In genomic region chr17:31581491-31581890, GRCh38 we compare ENCODE assay signal across 10 cellular contexts.
DNase-seq lines count a peak whose midpoint lies in the region; ATAC-seq and TF ChIP-seq lines count a peak whose summit lies in the region.
"Had no signal": no experiment of that assay in that cellular context is flagged by ENCODE, and none has a peak within 500 bp of the region (broad histone marks: within the 10 kb centered on the region; RNA-seq: fewer than 3 reads in every experiment).

No MANE protein-coding gene starts in this region.

- peaks cover 46% of the 10 kb centered on the region for H3F3A ChIP-seq in SK-N-SH (replicated peaks; ENCODE audit: insufficient read depth)

- H3K9me2 ChIP-seq in SK-N-SH, result no peaks in the 10 kb centered on the region
- no peaks in the 10 kb centered on the region for H3K9me2 ChIP-seq in OCI-LY7 (ENCODE audit: insufficient read depth, low read length)

- no peaks in the 10 kb centered on the region for H3K27me3 ChIP-seq in BE2C
- no peaks in the 10 kb centered on the region for H3K27me3 ChIP-seq in SK-N-SH (ENCODE audit: insufficient read depth)
- H3K27me3 ChIP-seq in gastroesophageal sphincter, result no peaks in the 10 kb centered on the region

- TF ChIP-seq CTCF in BE2C (IDR thresholded peaks at IDR 0.05; ENCODE audit: low read depth, low read length), result no peak
- no peak for TF ChIP-seq CTCF in SK-N-SH (IDR thresholded peaks at IDR 0.05)
- TF ChIP-seq CTCF in gastroesophageal sphincter (IDR thresholded peaks at IDR 0.05), result no peak
- TF ChIP-seq CTCF in OCI-LY7 (conservative IDR thresholded peaks at IDR 0.05; ENCODE audit: low read length), result no peak

- no peak overlapping the region for H2AFZ ChIP-seq in SK-N-SH (ENCODE audit: low read depth)
- no peak overlapping the region for H2AFZ ChIP-seq in OCI-LY7 (ENCODE audit: low read length)

- WGBS in SK-N-SH (ENCODE audit: low lambda C conversion rate), result 75% methylated on average over 3 of the region's 4 CpGs
- 60% methylated on average over 1 of the region's 4 CpGs; no CpG with 5 or more reads in 1 of the 2 donors for WGBS in gastroesophageal sphincter (ENCODE audit: low coverage in 1 of 2), 2 donors

- no TSS peak for BruUV-seq in OCI-LY7 (replicated peaks; lab: Mats Ljungman, UMichigan)

- TF ChIP-seq EP300 in SK-N-SH (IDR thresholded peaks at IDR 0.05; ENCODE audit: borderline replicate concordance in 1 of 2, low read depth in 1 of 2, low read length in 1 of 2), result no peak
- TF ChIP-seq EP300 in gastroesophageal sphincter (IDR thresholded peaks at IDR 0.05), result no peak

- CTCF ChIA-PET in SK-N-SH (lab: Yijun Ruan, JAX), result interaction anchor here (0.7 to 2.0 kb wide), 3 partner anchors 23 to 365 kb away, joined by 3 to 13 read pairs (median 3); no protein-coding TSS in a partner anchor
- CTCF ChIA-PET in OCI-LY7 (lab: Charles Lee; ENCODE audit: unreplicated experiment), result no interaction called here

- H3K79me2 ChIP-seq in SK-N-SH (ENCODE audit: insufficient read depth) (peaks cover 13% of the 10 kb centered on the region; the same call in 1 of the 2 replicates), OCI-LY7 (ENCODE audit: insufficient read depth, low read depth, low read length) (no peaks in the 10 kb centered on the region)

- intact Hi-C loops in OCI-LY7 (cut with micrococcal nuclease; ENCODE audit: unreplicated experiment), result no loop called here

- no peak for TF ChIP-seq RAD21 in SK-N-SH (IDR thresholded peaks at IDR 0.05; ENCODE audit: low read length)

- H3K9ac ChIP-seq in SK-N-SH, result peak overlapping the region; percentile 71

- 0 out of 2 replicates have a peak overlapping the region, but pooled peaks have one; percentile 23 for H3K4me3 ChIP-seq in BE2C (ENCODE audit: low read depth, low read length)
- peak overlapping the region in 1 of 2 experiments; percentile 24; a peak in 1 of 4 replicates for H3K4me3 ChIP-seq in SK-N-SH (ENCODE audit: low read depth in 2 of 2, low read length in 1 of 2)
- H3K4me3 ChIP-seq in gastroesophageal sphincter, result peak overlapping the region in 1 of 2 donors; percentile 20
- H3K4me3 ChIP-seq in OCI-LY7 (ENCODE audit: low read depth, low read length, poor library complexity, severe bottlenecking), result no peak overlapping the region

- DNase-seq in BE2C (no peak), SK-N-SH (no peak), pons (ENCODE audit: low spot score) (peak; percentile 37), OCI-LY7 (ENCODE audit: low spot score) (no peak)
- no peak for DNase-seq in activated CD8-positive, alpha-beta memory T cell treated with anti-CD3 and anti-CD28 coated beads for 24 hours
- DNase-seq: CD8-positive, alpha-beta T cell; NCI-H1694 had no signal

- POLR2A ChIA-PET in SK-N-SH (lab: Yijun Ruan, JAX), result no interaction called here
- POLR2A ChIA-PET in OCI-LY7 (lab: Charles Lee), result no interaction called here

- no peaks in the 10 kb centered on the region for H3K36me3 ChIP-seq in BE2C
- H3K36me3 ChIP-seq in SK-N-SH (replicated peaks in 1 of 2; ENCODE audit: control insufficient read depth in 1 of 2, insufficient read depth in 2 of 2, low read length in 1 of 2), result peaks cover 3 to 7% of the 10 kb centered on the region in 2 experiments
- peaks cover 0 to 11% of the 10 kb centered on the region in 2 donors for H3K36me3 ChIP-seq in gastroesophageal sphincter
- no peaks in the 10 kb centered on the region for H3K36me3 ChIP-seq in OCI-LY7 (ENCODE audit: insufficient read depth, low read length)

- peak overlapping the region; percentile 79 for H3K4me2 ChIP-seq in SK-N-SH
- no peak overlapping the region for H3K4me2 ChIP-seq in OCI-LY7 (ENCODE audit: low read length)

- peak overlapping the region; percentile 92 to 96 for H3K27ac ChIP-seq in SK-N-SH (ENCODE audit: low read depth in 2 of 2, low read length in 1 of 2)
- H3K27ac ChIP-seq in gastroesophageal sphincter, result peak overlapping the region; percentile 48 to 86 (median 84)
- no peak overlapping the region for H3K27ac ChIP-seq in OCI-LY7 (ENCODE audit: low read depth, low read length, poor library complexity, severe bottlenecking)

- TF ChIP-seq POLR2A in gastroesophageal sphincter (IDR thresholded peaks at IDR 0.05), result no peak

- H3K9me3 ChIP-seq in BE2C, result no peaks in the 10 kb centered on the region
- no peaks in the 10 kb centered on the region for H3K9me3 ChIP-seq in SK-N-SH
- no peaks in the 10 kb centered on the region for H3K9me3 ChIP-seq in gastroesophageal sphincter
- no peaks in the 10 kb centered on the region for H3K9me3 ChIP-seq in OCI-LY7 (ENCODE audit: low read length)

- ATAC-seq in gastroesophageal sphincter, result peak; percentile 31
- ATAC-seq in HG02610 (IDR thresholded peaks at IDR 0.05; ENCODE audit: unreplicated experiment), result no peak
- ATAC-seq in HG03108 (IDR thresholded peaks at IDR 0.05; ENCODE audit: unreplicated experiment), result no peak
- ATAC-seq: CD8-positive, alpha-beta T cell had no signal

- peaks cover 20% of the 10 kb centered on the region for H3K4me1 ChIP-seq in BE2C
- H3K4me1 ChIP-seq in SK-N-SH (ENCODE audit: control insufficient read depth in 1 of 2, insufficient read depth in 2 of 2, low read depth in 1 of 2, low read length in 1 of 2), result peaks cover 31 to 44% of the 10 kb centered on the region in 2 experiments; a peak in 3 of 4 replicates
- peaks cover 3 to 52% (median 31%) of the 10 kb centered on the region in 3 donors for H3K4me1 ChIP-seq in gastroesophageal sphincter
- no peaks in the 10 kb centered on the region for H3K4me1 ChIP-seq in OCI-LY7 (ENCODE audit: insufficient read depth, low read length, poor library complexity, severe bottlenecking)

- H4K20me1 ChIP-seq in SK-N-SH (ENCODE audit: insufficient read depth) (no peaks in the 10 kb centered on the region), OCI-LY7 (ENCODE audit: insufficient read depth, low read length) (no peaks in the 10 kb centered on the region)

TF ChIP-seq in SK-N-SH, 30 proteins besides CTCF, POLR2A, EP300 and RAD21:
- TF ChIP-seq USF2 (IDR thresholded peaks at IDR 0.05; ENCODE audit: borderline replicate concordance, low read depth, low read length), result no peak
TF ChIP-seq in SK-N-SH: peak in this region for 0.
